27 cellular contexts compared by ENCODE assay signal in the genomic region with DNA sequence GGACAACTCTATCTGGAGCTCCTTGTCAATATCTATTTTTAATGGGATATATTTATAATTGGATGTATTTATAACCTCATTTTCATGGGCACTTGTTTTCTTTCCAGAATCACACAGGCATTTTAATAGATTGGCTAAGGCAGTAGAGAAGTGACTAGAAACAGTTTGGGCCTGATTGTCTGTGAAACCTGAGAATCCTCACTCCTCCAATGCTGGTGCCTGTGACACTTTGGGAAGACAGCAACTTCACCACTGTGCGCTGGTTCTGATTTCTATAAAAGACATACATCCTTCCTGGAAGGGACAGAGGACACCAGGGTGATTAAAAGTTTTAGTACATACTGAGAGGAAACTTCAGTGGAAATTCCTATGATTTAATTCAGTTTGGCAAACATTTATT. TPM values are rescaled to one million over a fixed set of nuclear protein-coding genes. Genes with fewer than 3 reads are reported as not detected.
"Had no signal": no experiment of that assay in that cellular context is flagged by ENCODE, and none has a peak within 500 bp of the region (broad histone marks: within the 10 kb centered on the region; RNA-seq: fewer than 3 reads in every experiment).

No MANE protein-coding gene starts in this region.

- H3K27ac ChIP-seq: dorsolateral prefrontal cortex, gastroesophageal sphincter, hepatocyte, neutrophil, pancreas, skin epidermis, spleen, suprapubic skin, transverse colon, upper lobe of right lung, uterus had no signal

- H3K4me1 ChIP-seq: gastroesophageal sphincter, pancreas, spleen, transverse colon, upper lobe of right lung, uterus had no signal

- H3K27me3 ChIP-seq: heart left ventricle, hepatocyte, neutrophil, pancreas, transverse colon, upper lobe of right lung, uterus had no signal

- H3K9me3 ChIP-seq: gastroesophageal sphincter, heart left ventricle, neutrophil, pancreas, spleen, suprapubic skin, transverse colon, upper lobe of right lung, uterus had no signal

- H3K4me3 ChIP-seq: dorsolateral prefrontal cortex, gastroesophageal sphincter, heart left ventricle, hepatocyte, lung, pancreas, skin epidermis, spleen, suprapubic skin, transverse colon, upper lobe of right lung, uterus had no signal

- H3K36me3 ChIP-seq: gastroesophageal sphincter, heart left ventricle, neutrophil, pancreas, spleen, suprapubic skin, transverse colon, upper lobe of right lung, uterus had no signal

- ATAC-seq: gastroesophageal sphincter; natural killer cell; pancreas; sciatic nerve; stimulated activated naive CD8-positive, alpha-beta T cell treated with anti-CD3 and anti-CD28 coated beads, Interleukin-15, amount 100 ng/mL, for 72 hours; upper lobe of right lung had no signal

- DNase-seq: dorsolateral prefrontal cortex; effector CD4-positive, alpha-beta T cell; foreskin fibroblast; heart left ventricle; kidney; natural killer cell; pancreas; stimulated activated naive CD4-positive, alpha-beta T cell; stimulated activated naive CD8-positive, alpha-beta T cell treated with anti-CD3 and anti-CD28 coated beads, Interleukin-15, amount 100 ng/mL, for 72 hours; transverse colon; upper lobe of right lung; uterus had no signal

RNA-seq across cellular contexts. Expression of a gene that starts 39.6 kb away (rescaled TPM):
- total RNA-seq: mononuclear cell, natural killer cell had no signal

RNA-seq across cellular contexts. Expression of a gene that starts 59.3 kb away (rescaled TPM):
- total RNA-seq: cerebellum, gastroesophageal sphincter, hepatocyte, kidney, liver, lung, mononuclear cell, natural killer cell, omental fat pad, pancreas, posterior vena cava, sciatic nerve, spleen, suprapubic skin, transverse colon, uterus had no signal
- polyA plus RNA-seq: esophagus, hepatocyte, liver, neural cell, pancreas, spleen had no signal
